Comparison of ENCODE assay signal across 1 cellular context in genomic region chr22:50525104-50525958, GRCh38.
TF ChIP-seq lines count a peak whose summit lies in the region.

Gene SCO2, minus strand, starts transcription at chr22:50525598. Its CDS starts 1,187 bp downstream, at chr22:50524411.

TF ChIP-seq in HEK293, 187 proteins besides CTCF, POLR2A, EP300 and RAD21 (continued from another document and continues in another):
- TF ChIP-seq INSM2 (tag by site-specific recombination; IDR thresholded peaks at IDR 0.05) (0 out of 2 replicates have a peak, but pooled peaks have one; percentile 12), ZEB2 (tag by site-specific recombination; IDR thresholded peaks at IDR 0.05) (peak; percentile 70; the same call in 1 of the 2 replicates), ZNF280D (tag by site-specific recombination; IDR thresholded peaks at IDR 0.05) (no peak), ZNF555 (tag by site-specific recombination; conservative IDR thresholded peaks at IDR 0.05) (no peak), ZSCAN30 (tag by site-specific recombination; IDR thresholded peaks at IDR 0.05) (peak; percentile 58), ZNF488 (tag by site-specific recombination; IDR thresholded peaks at IDR 0.05) (no peak), KLF10 (tag by site-specific recombination; IDR thresholded peaks at IDR 0.05) (no peak; the same call in 1 of the 2 replicates), ZNF513 (tag by site-specific recombination; IDR thresholded peaks at IDR 0.05) (no peak), ZNF837 (tag by site-specific recombination; IDR thresholded peaks at IDR 0.05) (peak; percentile 99), HIC1 (tag by site-specific recombination; IDR thresholded peaks at IDR 0.05) (peak; percentile 65), TRIM28 (IDR thresholded peaks at IDR 0.05; ENCODE audit: borderline replicate concordance, low read length) (peak; percentile 34; the same call in 1 of the 2 replicates), ZBTB26 (tag by site-specific recombination; optimal IDR thresholded peaks at IDR 0.05) (peak; percentile 98), EGR2 (tag by site-specific recombination; IDR thresholded peaks at IDR 0.05; ENCODE audit: low read depth) (peak; percentile 89), KLF8 (tag by site-specific recombination; IDR thresholded peaks at IDR 0.05) (peak; percentile 80), ZNF473 (tag by site-specific recombination; IDR thresholded peaks at IDR 0.05) (no peak), GLI2 (tag by site-specific recombination; IDR thresholded peaks at IDR 0.05; ENCODE audit: borderline replicate concordance, low read depth) (no peak), ZNF704 (tag by site-specific recombination; IDR thresholded peaks at IDR 0.05) (no peak), FEZF1 (tag by site-specific recombination; IDR thresholded peaks at IDR 0.05) (no peak), ZFP41 (tag by site-specific recombination; IDR thresholded peaks at IDR 0.05; ENCODE audit: borderline replicate concordance) (no peak), ZNF843 (tag by site-specific recombination; IDR thresholded peaks at IDR 0.05) (no peak; the same call in 1 of the 2 replicates), PRDM10 (tag by site-specific recombination; IDR thresholded peaks at IDR 0.05) (peak; percentile 18; the same call in 1 of the 2 replicates), ZNF302 (tag by site-specific recombination; IDR thresholded peaks at IDR 0.05; ENCODE audit: low read depth) (no peak), ZSCAN4 (tag by site-specific recombination; IDR thresholded peaks at IDR 0.05) (no peak), BCL11A (tag by site-specific recombination; IDR thresholded peaks at IDR 0.05; ENCODE audit: low read depth) (peak; percentile 74; the same call in 1 of the 2 replicates), ATF2 (tag by site-specific recombination; IDR thresholded peaks at IDR 0.05; ENCODE audit: low read depth) (no peak), ZNF280C (tag by site-specific recombination; IDR thresholded peaks at IDR 0.05) (no peak), ZBTB6 (tag by site-specific recombination; IDR thresholded peaks at IDR 0.05) (no peak; the same call in 1 of the 2 replicates), ZNF155 (tag by site-specific recombination; IDR thresholded peaks at IDR 0.05) (no peak), ZNF112 (tag by site-specific recombination; IDR thresholded peaks at IDR 0.05) (no peak), ZNF23 (tag by site-specific recombination; IDR thresholded peaks at IDR 0.05; ENCODE audit: borderline replicate concordance) (no peak)
